23 cellular contexts compared by ENCODE assay signal in the genomic region with DNA sequence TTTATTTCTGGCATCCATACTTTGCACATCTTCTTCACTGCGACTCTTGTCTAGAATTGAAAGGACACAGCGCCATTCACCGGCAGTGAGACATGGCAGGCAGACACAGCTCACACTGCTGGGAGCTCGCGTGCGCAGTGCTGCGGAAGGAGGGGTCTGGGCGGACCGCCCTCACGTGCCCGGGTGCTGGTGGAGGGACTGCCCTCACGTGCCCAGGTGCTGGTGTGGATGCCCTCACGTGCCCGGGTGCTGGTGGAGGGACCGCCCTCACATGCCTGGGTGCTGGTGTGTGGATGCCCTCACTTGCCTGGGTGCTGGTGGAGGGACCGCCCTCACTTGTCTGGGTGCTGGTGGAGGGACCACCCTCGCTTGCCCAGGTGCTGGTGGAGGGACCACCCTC.
"Had no signal": no experiment of that assay in that cellular context is flagged by ENCODE, and none has a peak within 500 bp of the region (broad histone marks: within the 10 kb centered on the region; RNA-seq: fewer than 3 reads in every experiment).

No MANE protein-coding gene starts in this region.

- DNase-seq: dermis blood vessel endothelial cell; dorsolateral prefrontal cortex; effector CD4-positive, alpha-beta T cell; effector memory CD4-positive, alpha-beta T cell; erythroblast; esophagus squamous epithelium; foreskin fibroblast; foreskin melanocyte; gastrocnemius medialis; glutamatergic neuron; head of caudate nucleus; heart right ventricle; hippocampal formation; left cardiac atrium; left ventricle myocardium superior; lower lobe of right lung; mesenchymal stem cell; mucosa of descending colon had no signal

- H3K4me3 Mint-ChIP-seq: mesothelial cell of epicardium had no signal

- H3K27ac ChIP-seq: coronary artery, dorsolateral prefrontal cortex, epithelial cell of prostate, esophagus squamous epithelium, gastrocnemius medialis, heart right ventricle, left lung, lower lobe of right lung had no signal

- ATAC-seq: esophagus mucosa, gastrocnemius medialis, heart right ventricle, left cardiac atrium, left lung, left ventricle myocardium superior, lower lobe of right lung, mucosa of descending colon had no signal

- H3K9me3 Mint-ChIP-seq: mesothelial cell of epicardium had no signal

- H3K4me1 Mint-ChIP-seq: mesothelial cell of epicardium had no signal

- H3K27ac Mint-ChIP-seq: mesothelial cell of epicardium had no signal

- H3K27me3 ChIP-seq: dorsolateral prefrontal cortex, esophagus squamous epithelium, gastrocnemius medialis, heart right ventricle, left lung had no signal

- H3K4me1 ChIP-seq: esophagus squamous epithelium, gastrocnemius medialis, heart right ventricle, left lung, lower lobe of right lung had no signal

- H3K4me3 ChIP-seq: coronary artery, dorsolateral prefrontal cortex, esophagus squamous epithelium, gastrocnemius medialis, heart right ventricle, left lung, lower lobe of right lung, mucosa of descending colon had no signal

- H3K9me3 ChIP-seq: esophagus squamous epithelium, gastrocnemius medialis, heart right ventricle, left lung, lower lobe of right lung, mucosa of descending colon had no signal
